In genomic region chr2:53455094-53455493, GRCh38 we compare ENCODE assay signal across 2 cellular contexts.
TF ChIP-seq lines count a peak whose summit lies in the region.

No MANE protein-coding gene starts in this region.

TF ChIP-seq in H1, 55 proteins besides CTCF, POLR2A, EP300 and RAD21 (continued from another document):
- TF ChIP-seq CBX5 (IDR thresholded peaks at IDR 0.05; ENCODE audit: low read depth, low read length) (no peak), JUND (IDR thresholded peaks at IDR 0.05; ENCODE audit: low read length) (no peak), SUZ12 (IDR thresholded peaks at IDR 0.05; ENCODE audit: low read length) (no peak), BRCA1 (IDR thresholded peaks at IDR 0.05; ENCODE audit: low read depth, low read length) (no peak), CHD7 (IDR thresholded peaks at IDR 0.05; ENCODE audit: insufficient replicate concordance, low read length) (no peak), HDAC6 (IDR thresholded peaks at IDR 0.05; ENCODE audit: low read depth, low read length) (no peak), PHF8 (conservative IDR thresholded peaks at IDR 0.05; ENCODE audit: low read depth, low read length) (no peak), KDM5A (IDR thresholded peaks at IDR 0.05; ENCODE audit: low read length) (no peak)

TF ChIP-seq in HepG2, 621 proteins besides CTCF, POLR2A, EP300 and RAD21 (continued from another document):
- TF ChIP-seq TFAP4 (IDR thresholded peaks at IDR 0.05; ENCODE audit: borderline replicate concordance, low read depth) (no peak), MZF1 (CRISPR knock-in tag; IDR thresholded peaks at IDR 0.05; ENCODE audit: borderline replicate concordance) (no peak), TFE3 (CRISPR knock-in tag; IDR thresholded peaks at IDR 0.05) (no peak), HCFC1 (IDR thresholded peaks at IDR 0.05; ENCODE audit: low read depth, low read length) (no peak), ZNF430 (CRISPR knock-in tag; IDR thresholded peaks at IDR 0.05) (no peak), MED8 (CRISPR knock-in tag; IDR thresholded peaks at IDR 0.05; ENCODE audit: insufficient replicate concordance) (no peak), MEF2D (CRISPR knock-in tag; IDR thresholded peaks at IDR 0.05) (no peak), ZNF446 (CRISPR knock-in tag; IDR thresholded peaks at IDR 0.05) (no peak), ZNF652 (CRISPR knock-in tag; IDR thresholded peaks at IDR 0.05; ENCODE audit: borderline replicate concordance, low read depth) (no peak)
- TF ChIP-seq, protein P1, sequence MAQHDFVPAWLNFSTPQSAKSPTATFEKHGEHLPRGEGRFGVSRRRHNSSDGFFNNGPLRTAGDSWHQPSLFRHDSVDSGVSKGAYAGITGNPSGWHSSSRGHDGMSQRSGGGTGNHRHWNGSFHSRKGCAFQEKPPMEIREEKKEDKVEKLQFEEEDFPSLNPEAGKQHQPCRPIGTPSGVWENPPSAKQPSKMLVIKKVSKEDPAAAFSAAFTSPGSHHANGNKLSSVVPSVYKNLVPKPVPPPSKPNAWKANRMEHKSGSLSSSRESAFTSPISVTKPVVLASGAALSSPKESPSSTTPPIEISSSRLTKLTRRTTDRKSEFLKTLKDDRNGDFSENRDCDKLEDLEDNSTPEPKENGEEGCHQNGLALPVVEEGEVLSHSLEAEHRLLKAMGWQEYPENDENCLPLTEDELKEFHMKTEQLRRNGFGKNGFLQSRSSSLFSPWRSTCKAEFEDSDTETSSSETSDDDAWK (CRISPR knock-in tag; IDR thresholded peaks at IDR 0.05) = no peak
- TF ChIP-seq, protein P2, sequence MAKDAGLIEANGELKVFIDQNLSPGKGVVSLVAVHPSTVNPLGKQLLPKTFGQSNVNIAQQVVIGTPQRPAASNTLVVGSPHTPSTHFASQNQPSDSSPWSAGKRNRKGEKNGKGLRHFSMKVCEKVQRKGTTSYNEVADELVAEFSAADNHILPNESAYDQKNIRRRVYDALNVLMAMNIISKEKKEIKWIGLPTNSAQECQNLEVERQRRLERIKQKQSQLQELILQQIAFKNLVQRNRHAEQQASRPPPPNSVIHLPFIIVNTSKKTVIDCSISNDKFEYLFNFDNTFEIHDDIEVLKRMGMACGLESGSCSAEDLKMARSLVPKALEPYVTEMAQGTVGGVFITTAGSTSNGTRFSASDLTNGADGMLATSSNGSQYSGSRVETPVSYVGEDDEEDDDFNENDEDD (CRISPR knock-in tag; IDR thresholded peaks at IDR 0.05; ENCODE audit: borderline replicate concordance) = no peak
- TF ChIP-seq, protein P3, sequence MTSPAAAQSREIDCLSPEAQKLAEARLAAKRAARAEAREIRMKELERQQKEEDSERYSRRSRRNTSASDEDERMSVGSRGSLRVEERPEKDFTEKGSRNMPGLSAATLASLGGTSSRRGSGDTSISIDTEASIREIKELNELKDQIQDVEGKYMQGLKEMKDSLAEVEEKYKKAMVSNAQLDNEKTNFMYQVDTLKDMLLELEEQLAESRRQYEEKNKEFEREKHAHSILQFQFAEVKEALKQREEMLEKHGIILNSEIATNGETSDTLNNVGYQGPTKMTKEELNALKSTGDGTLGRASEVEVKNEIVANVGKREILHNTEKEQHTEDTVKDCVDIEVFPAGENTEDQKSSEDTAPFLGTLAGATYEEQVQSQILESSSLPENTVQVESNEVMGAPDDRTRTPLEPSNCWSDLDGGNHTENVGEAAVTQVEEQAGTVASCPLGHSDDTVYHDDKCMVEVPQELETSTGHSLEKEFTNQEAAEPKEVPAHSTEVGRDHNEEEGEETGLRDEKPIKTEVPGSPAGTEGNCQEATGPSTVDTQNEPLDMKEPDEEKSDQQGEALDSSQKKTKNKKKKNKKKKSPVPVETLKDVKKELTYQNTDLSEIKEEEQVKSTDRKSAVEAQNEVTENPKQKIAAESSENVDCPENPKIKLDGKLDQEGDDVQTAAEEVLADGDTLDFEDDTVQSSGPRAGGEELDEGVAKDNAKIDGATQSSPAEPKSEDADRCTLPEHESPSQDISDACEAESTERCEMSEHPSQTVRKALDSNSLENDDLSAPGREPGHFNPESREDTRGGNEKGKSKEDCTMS (CRISPR knock-in tag; conservative IDR thresholded peaks at IDR 0.05) = no peak
